Comparison of ENCODE assay signal across 22 cellular contexts in the genomic region with DNA sequence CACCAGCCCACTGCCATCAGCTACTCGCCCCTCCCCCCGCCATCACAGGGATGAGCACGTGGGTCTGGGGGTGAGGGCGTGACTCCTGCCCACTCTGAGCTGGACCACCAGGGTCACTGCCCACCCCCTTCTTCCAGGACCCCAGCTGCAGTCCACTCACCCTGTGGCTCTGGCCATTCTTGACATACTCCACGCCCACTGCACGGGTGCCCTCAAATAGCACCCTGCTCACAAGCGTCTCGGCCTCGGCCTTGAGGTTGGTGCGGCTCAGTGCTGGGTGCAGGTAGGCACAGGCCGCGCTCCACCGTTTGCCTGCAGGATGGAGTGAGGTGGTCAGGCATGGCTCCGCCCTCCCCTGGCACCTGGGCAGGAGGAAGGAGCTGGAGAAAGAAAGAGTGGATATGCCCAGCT. TPM values are rescaled to one million over a fixed set of nuclear protein-coding genes. Genes with fewer than 3 reads are reported as not detected.
"Had no signal": no experiment of that assay in that cellular context is flagged by ENCODE, and none has a peak within 500 bp of the region (broad histone marks: within the 10 kb centered on the region; RNA-seq: fewer than 3 reads in every experiment).

No MANE protein-coding gene starts in this region.

- H2AFZ ChIP-seq: hepatocyte had no signal

- H3K27ac ChIP-seq: hepatocyte, prostate gland, SJSA1 had no signal

- H3K4me3 Mint-ChIP-seq: activated CD4-positive, alpha-beta memory T cell treated with anti-CD3 and anti-CD28 coated beads, Interleukin-2, amount 10 ng/mL, durations not matched to agents 7 days and 5 days; activated naive CD8-positive, alpha-beta T cell; activated T-cell treated with anti-CD3 and anti-CD28 coated beads, Interleukin-2, amount 50 U/mL, for 4 hours; brain; nephron; stimulated activated naive B cell treated with anti-CD40 and anti-IgM and Interleukin-4, amounts not matched to agents 10 μg/mL and 1 μg/mL and 100 μg/mL, for 72 hours; type B pancreatic cell; WTC11 had no signal

- H3K4me1 ChIP-seq: prostate gland, SJSA1 had no signal

- H3K9me3 Mint-ChIP-seq: activated CD4-positive, alpha-beta memory T cell treated with anti-CD3 and anti-CD28 coated beads, Interleukin-2, amount 10 ng/mL, durations not matched to agents 7 days and 5 days; activated T-cell treated with anti-CD3 and anti-CD28 coated beads, Interleukin-2, amount 50 U/mL, for 4 hours; brain; stimulated activated naive B cell treated with anti-CD40 and anti-IgM and Interleukin-4, amounts not matched to agents 10 μg/mL and 1 μg/mL and 100 μg/mL, for 72 hours; type B pancreatic cell; WTC11 had no signal

- H3K4me3 ChIP-seq: hepatocyte, prostate gland, SJSA1 had no signal

- H3K27me3 Mint-ChIP-seq: activated naive CD8-positive, alpha-beta T cell; type B pancreatic cell had no signal

- H3K36me3 ChIP-seq: SJSA1 had no signal

- H3K9me3 ChIP-seq: prostate gland, SJSA1 had no signal

- H3K27ac Mint-ChIP-seq: activated CD4-positive, alpha-beta memory T cell treated with anti-CD3 and anti-CD28 coated beads, Interleukin-2, amount 10 ng/mL, durations not matched to agents 7 days and 5 days; activated naive CD8-positive, alpha-beta T cell; stimulated activated naive B cell treated with anti-CD40 and anti-IgM and Interleukin-4, amounts not matched to agents 10 μg/mL and 1 μg/mL and 100 μg/mL, for 72 hours; WTC11 had no signal

- H3K4me2 ChIP-seq: hepatocyte had no signal

- DNase-seq: activated CD4-positive, alpha-beta memory T cell treated with anti-CD3 and anti-CD28 coated beads, Interleukin-2, amount 10 ng/mL, durations not matched to agents 7 days and 5 days; activated CD4-positive, alpha-beta T cell treated with anti-CD3 and anti-CD28 coated beads for 4 hours; activated gamma-delta T cell; activated T-cell treated with anti-CD3 and anti-CD28 coated beads, Interleukin-2, amount 50 U/mL, for 4 hours; cerebellar nuclear complex; erythroblast; left ventricle myocardium superior; mesenchymal stem cell; occipital lobe; stimulated activated CD4-positive, alpha-beta T cell treated with anti-CD3 and anti-CD28 coated beads, Interleukin-15, amount 100 ng/mL, for 24 hours; stimulated activated CD4-positive, alpha-beta T cell treated with anti-CD3 and anti-CD28 coated beads, Interleukin-4, amount 100 ng/mL, for 1 hour; stimulated activated naive B cell treated with anti-CD40 and anti-IgM and Interleukin-4, amounts not matched to agents 10 μg/mL and 1 μg/mL and 100 μg/mL, for 72 hours; SW 1271 had no signal

- H3K36me3 Mint-ChIP-seq: activated naive CD8-positive, alpha-beta T cell; brain; type B pancreatic cell; WTC11 had no signal

- ATAC-seq: activated T-cell treated with anti-CD3 and anti-CD28 coated beads, Interleukin-2, amount 50 U/mL, for 4 hours; WTC11 had no signal

- H3K27me3 ChIP-seq: hepatocyte, SJSA1 had no signal

RNA-seq across cellular contexts. Expression of a gene that starts 23.9 kb away (rescaled TPM):
- total RNA-seq: SJSA1 had no signal
- polyA plus RNA-seq: keratinocyte had no signal

RNA-seq across cellular contexts. Expression of a gene that starts 24.0 kb away (rescaled TPM):
- total RNA-seq: SJSA1 had no signal
- polyA plus RNA-seq: keratinocyte had no signal
